In genomic region chr6:33313105-33313708, GRCh38 we compare ENCODE assay signal across 8 cellular contexts. TPM values are rescaled to one million over a fixed set of nuclear protein-coding genes. Genes with fewer than 3 reads are reported as not detected.
DNase-seq lines count a peak whose midpoint lies in the region; ATAC-seq, FAIRE-seq and TF ChIP-seq lines count a peak whose summit lies in the region.

No MANE protein-coding gene starts in this region.

- no peaks in the 10 kb centered on the region for H3K9me3 ChIP-seq in HepG2 (ENCODE audit: low read length)

- H4K20me1 ChIP-seq in HepG2 (ENCODE audit: insufficient read depth, low read length): peaks cover 3% of the 10 kb centered on the region; the same call in 1 of the 2 replicates

- peak overlapping the region; percentile 38 for H2AFZ ChIP-seq in HepG2 (ENCODE audit: low read length)

- DNase-seq in NCI-H82 (lab: John Stamatoyannopoulos, UW) (peak; percentile 48), NCI-H82 treated with DMSO at 0.1 percent for 48 hours (lab: John Stamatoyannopoulos, UW; ENCODE audit: unreplicated experiment) (no peak), LNCaP clone FGC (ENCODE audit: low read depth) (no peak), HepG2 (ENCODE audit: low spot score) (no peak)
- peak; percentile 71 for DNase-seq in stimulated activated CD8-positive, alpha-beta memory T cell treated with anti-CD3 and anti-CD28 coated beads, Interleukin-4, amount 100 ng/mL, for 48 hours

- TF ChIP-seq CTCF in LNCaP clone FGC (IDR thresholded peaks at IDR 0.05; ENCODE audit: control insufficient read depth, extremely low read depth, insufficient read depth): no peak
- TF ChIP-seq CTCF in WI38 (IDR thresholded peaks at IDR 0.05; ENCODE audit: low read depth, low read length): no peak
- 0 out of 2 replicates have a peak, but pooled peaks have one; percentile 26 for TF ChIP-seq CTCF in HepG2 (CRISPR knock-in tag; IDR thresholded peaks at IDR 0.05)

- POLR2A ChIA-PET in HepG2 (lab: Yijun Ruan, JAX): interaction anchor here (0.6 to 2.7 kb wide), 10 partner anchors 11 to 341 kb away, joined by 3 to 40 read pairs (median 9); partner anchors contain the start of genes CUTA, PFDN6, PHF1 and RGL2

- H3K79me2 ChIP-seq in HepG2 (ENCODE audit: insufficient read depth, low read length): peaks cover 20% of the 10 kb centered on the region

- TF ChIP-seq POLR2A in HepG2 (IDR thresholded peaks at IDR 0.05; ENCODE audit: insufficient read depth in 1 of 2, low read depth in 2 of 2, low read length in 2 of 2): no peak

- no peaks in the 10 kb centered on the region for H3K9me3 Mint-ChIP-seq in dendritic cell treated with granulocyte-macrophage colony-stimulating factor and Interleukin-4, amounts not matched to agents 40 ng/mL and 50 ng/mL, for 4 days

- H3K36me3 Mint-ChIP-seq in dendritic cell treated with granulocyte-macrophage colony-stimulating factor and Interleukin-4, amounts not matched to agents 40 ng/mL and 50 ng/mL, for 4 days (ENCODE audit: low read depth): peaks cover 94% of the 10 kb centered on the region

- in situ Hi-C loops in HepG2 (cut with HindIII; ENCODE audit: extremely low pct_ligation_motif_present, low pct_unique_long_range_greater_than_20kb): no loop called here

- no peak for TF ChIP-seq RAD21 in HepG2 (CRISPR knock-in tag; IDR thresholded peaks at IDR 0.05)

- peak overlapping the region; percentile 100 for H3K4me3 Mint-ChIP-seq in dendritic cell treated with granulocyte-macrophage colony-stimulating factor and Interleukin-4, amounts not matched to agents 40 ng/mL and 50 ng/mL, for 4 days

- H3K4me2 ChIP-seq in HepG2 (ENCODE audit: low read depth, low read length): peak overlapping the region; percentile 94

- no peaks in the 10 kb centered on the region; a peak in 1 of 5 replicates for H3K27me3 ChIP-seq in HepG2 (ENCODE audit: control insufficient read depth in 1 of 2, insufficient read depth in 2 of 2, low read length in 2 of 2)

- intact Hi-C loops in dendritic cell treated with granulocyte-macrophage colony-stimulating factor and Interleukin-4, amounts not matched to agents 40 ng/mL and 50 ng/mL, for 4 days (cut with micrococcal nuclease): loop anchor here (2.0 to 5.0 kb wide), 2 partner anchors 14 to 34 kb away; partner anchors contain the start of gene RGL2
- intact Hi-C loops in HepG2 (cut with micrococcal nuclease; ENCODE audit: unreplicated experiment): loop anchor here (5.0 kb wide), 1 partner anchor 41 kb away; the partner anchor contains the start of genes RPS18 and VPS52

- peak overlapping the region; percentile 76 for H3K4me3 ChIP-seq in LNCaP clone FGC (ENCODE audit: low read depth, low read length)
- H3K4me3 ChIP-seq in WI38 (ENCODE audit: low read depth, low read length): peak overlapping the region; percentile 87
- H3K4me3 ChIP-seq in HepG2 (replicated peaks in 1 of 3; ENCODE audit: insufficient read depth in 1 of 3, low read depth in 2 of 3, low read length in 3 of 3): peak overlapping the region; percentile 92 to 98 (median 98)

- peak overlapping the region; percentile 83 for H3K27ac ChIP-seq in HepG2 (ENCODE audit: extremely low read length, insufficient read depth, low read length)

- TF ChIP-seq EP300 in HepG2 (IDR thresholded peaks at IDR 0.05; ENCODE audit: low read depth in 2 of 2, low read length in 2 of 2) (no peak), HepG2 (CRISPR knock-in tag; IDR thresholded peaks at IDR 0.05; ENCODE audit: borderline replicate concordance) (no peak)

- no TSS peak for BruUV-seq in HepG2 (replicated peaks; lab: Mats Ljungman, UMichigan)

- no peaks in the 10 kb centered on the region for H3K27me3 Mint-ChIP-seq in dendritic cell treated with granulocyte-macrophage colony-stimulating factor and Interleukin-4, amounts not matched to agents 40 ng/mL and 50 ng/mL, for 4 days

- 0 out of 5 replicates have a peak, but pooled peaks cover 0 to 2% of the 10 kb centered on the region in 2 experiments for H3K36me3 ChIP-seq in HepG2 (replicated peaks in 1 of 2; ENCODE audit: control insufficient read depth in 1 of 2, insufficient read depth in 2 of 2, low read length in 2 of 2)

- CTCF ChIA-PET in HepG2 (lab: Yijun Ruan, JAX; ENCODE audit: low intra/inter-chr PET ratio, low total read pairs): no interaction called here

- ATAC-seq in HepG2 (peak; percentile 31), GM18861 (IDR thresholded peaks at IDR 0.05; ENCODE audit: unreplicated experiment) (no peak)

- peaks cover 25% of the 10 kb centered on the region for H3K4me1 ChIP-seq in HepG2 (ENCODE audit: insufficient read depth, low read length)

- FAIRE-seq in HepG2 (lab: Jason Lieb, UNC): no peak

- H3K27ac Mint-ChIP-seq in dendritic cell treated with granulocyte-macrophage colony-stimulating factor and Interleukin-4, amounts not matched to agents 40 ng/mL and 50 ng/mL, for 4 days: peak overlapping the region; percentile 98

- H3K4me1 Mint-ChIP-seq in dendritic cell treated with granulocyte-macrophage colony-stimulating factor and Interleukin-4, amounts not matched to agents 40 ng/mL and 50 ng/mL, for 4 days (ENCODE audit: low read depth): peaks cover 60% of the 10 kb centered on the region

- peak overlapping the region; percentile 92 for H3K9ac ChIP-seq in HepG2 (ENCODE audit: insufficient read depth, low read depth, low read length)

- 1% methylated on average over 33 of the region's 33 CpGs for WGBS in HepG2 (ENCODE audit: low lambda C conversion rate)

RNA-seq across cellular contexts. Expression of gene TAPBP, which starts 0.7 kb away (rescaled TPM):
- 16.4 and 32.3 TPM in 2 replicates for total RNA-seq in HepG2 (2016; rRNA removed; fragmentation: Illumina TruSeq; extraction: Trizol)
- 3.4 and 4.1 TPM in 2 replicates for total RNA-seq in HepG2 (2016; cell fraction: cytosol; rRNA removed; fragmentation: Illumina TruSeq; extraction: Trizol; ENCODE audit: low read depth)
- total RNA-seq in HepG2 (2016; cell fraction: insoluble cytoplasmic fraction; rRNA removed; fragmentation: Illumina TruSeq; extraction: Trizol): 13.6 and 35.0 TPM in 2 replicates
- 11.4 and 11.8 TPM in 2 replicates for total RNA-seq in HepG2 (2016; cell fraction: membrane; rRNA removed; fragmentation: Illumina TruSeq; extraction: Trizol)
- 44.6 and 52.1 TPM in 2 replicates for total RNA-seq in HepG2 (2016; cell fraction: nucleus; rRNA removed; fragmentation: Illumina TruSeq; extraction: Trizol)
- polyA plus RNA-seq in HepG2 (2011; rRNA removed): 27.4 and 34.1 TPM in 2 replicates
- polyA plus RNA-seq in HepG2 (2011; cell fraction: cytosol; rRNA removed): 14.8 and 18.3 TPM in 2 replicates
- polyA plus RNA-seq in HepG2 (2011; cell fraction: nucleus; rRNA removed): 62.2 and 64.2 TPM in 2 replicates
- 21.4 and 27.7 TPM in 2 replicates for polyA plus RNA-seq in HepG2 (2012)
- polyA plus RNA-seq in HepG2 (2016; cell fraction: cytosol; fragmentation: Illumina TruSeq; extraction: Trizol; ENCODE audit: low read depth): 3.1 and 3.4 TPM in 2 replicates
- 15.2 and 22.3 TPM in 2 replicates for polyA plus RNA-seq in HepG2 (2016; cell fraction: insoluble cytoplasmic fraction; fragmentation: Illumina TruSeq; extraction: Trizol; ENCODE audit: low read depth)
- polyA plus RNA-seq in HepG2 (2016; cell fraction: membrane; fragmentation: Illumina TruSeq; extraction: Trizol; ENCODE audit: low read depth): 9.3 and 9.6 TPM in 2 replicates
- 88.3 and 92.5 TPM in 2 replicates for polyA plus RNA-seq in HepG2 (2016; cell fraction: nucleus; fragmentation: Illumina TruSeq; extraction: Trizol; ENCODE audit: insufficient read depth, low read depth)
- polyA minus RNA-seq in HepG2 (2011; rRNA and poly(A)+ RNA removed; ENCODE audit: low replicate concordance): 44.2 and 51.1 TPM in 2 replicates
- 23.7 and 33.9 TPM in 2 replicates for polyA minus RNA-seq in HepG2 (2011; cell fraction: cytosol; rRNA and poly(A)+ RNA removed)
- 18.7 and 22.5 TPM in 2 replicates for polyA minus RNA-seq in HepG2 (2011; cell fraction: nucleus; rRNA and poly(A)+ RNA removed)

RNA-seq across cellular contexts. Expression of gene ZBTB22, which starts 4.3 kb away (rescaled TPM):
- total RNA-seq in HepG2 (2016; rRNA removed; fragmentation: Illumina TruSeq; extraction: Trizol): 6.6 and 8.0 TPM in 2 replicates
- total RNA-seq in HepG2 (2016; cell fraction: cytosol; rRNA removed; fragmentation: Illumina TruSeq; extraction: Trizol; ENCODE audit: low read depth): 2.3 and 2.6 TPM in 2 replicates
- total RNA-seq in HepG2 (2016; cell fraction: insoluble cytoplasmic fraction; rRNA removed; fragmentation: Illumina TruSeq; extraction: Trizol): 5.5 and 8.7 TPM in 2 replicates
- total RNA-seq in HepG2 (2016; cell fraction: membrane; rRNA removed; fragmentation: Illumina TruSeq; extraction: Trizol): 7.1 and 7.2 TPM in 2 replicates
- total RNA-seq in HepG2 (2016; cell fraction: nucleus; rRNA removed; fragmentation: Illumina TruSeq; extraction: Trizol): 5.7 and 6.4 TPM in 2 replicates
- polyA plus RNA-seq in HepG2 (2011; rRNA removed): 10.6 and 13.4 TPM in 2 replicates
- 8.3 and 11.3 TPM in 2 replicates for polyA plus RNA-seq in HepG2 (2011; cell fraction: cytosol; rRNA removed)
- 21.6 and 22.3 TPM in 2 replicates for polyA plus RNA-seq in HepG2 (2011; cell fraction: nucleus; rRNA removed)
- polyA plus RNA-seq in HepG2 (2012): 7.0 and 7.7 TPM in 2 replicates
- polyA plus RNA-seq in HepG2 (2016; cell fraction: cytosol; fragmentation: Illumina TruSeq; extraction: Trizol; ENCODE audit: low read depth): 1.6 and 1.7 TPM in 2 replicates
- polyA plus RNA-seq in HepG2 (2016; cell fraction: insoluble cytoplasmic fraction; fragmentation: Illumina TruSeq; extraction: Trizol; ENCODE audit: low read depth): 6.1 and 6.4 TPM in 2 replicates
- polyA plus RNA-seq in HepG2 (2016; cell fraction: membrane; fragmentation: Illumina TruSeq; extraction: Trizol; ENCODE audit: low read depth): 5.8 and 6.0 TPM in 2 replicates
- 12.9 TPM in 2 replicates for polyA plus RNA-seq in HepG2 (2016; cell fraction: nucleus; fragmentation: Illumina TruSeq; extraction: Trizol; ENCODE audit: insufficient read depth, low read depth)
- 17.5 and 28.0 TPM in 2 replicates for polyA minus RNA-seq in HepG2 (2011; rRNA and poly(A)+ RNA removed; ENCODE audit: low replicate concordance)
- polyA minus RNA-seq in HepG2 (2011; cell fraction: cytosol; rRNA and poly(A)+ RNA removed): 5.7 and 6.2 TPM in 2 replicates
- polyA minus RNA-seq in HepG2 (2011; cell fraction: nucleus; rRNA and poly(A)+ RNA removed): 7.8 and 9.8 TPM in 2 replicates

RNA-seq across cellular contexts. Expression of gene DAXX, which starts 9.6 kb away (rescaled TPM):
- total RNA-seq in HepG2 (2016; rRNA removed; fragmentation: Illumina TruSeq; extraction: Trizol): 48.9 and 49.4 TPM in 2 replicates
- total RNA-seq in HepG2 (2016; cell fraction: cytosol; rRNA removed; fragmentation: Illumina TruSeq; extraction: Trizol; ENCODE audit: low read depth): 9.4 and 11.8 TPM in 2 replicates
- total RNA-seq in HepG2 (2016; cell fraction: insoluble cytoplasmic fraction; rRNA removed; fragmentation: Illumina TruSeq; extraction: Trizol): 39.5 and 51.1 TPM in 2 replicates
- total RNA-seq in HepG2 (2016; cell fraction: membrane; rRNA removed; fragmentation: Illumina TruSeq; extraction: Trizol): 35.4 and 40.7 TPM in 2 replicates
- 28.1 and 35.0 TPM in 2 replicates for total RNA-seq in HepG2 (2016; cell fraction: nucleus; rRNA removed; fragmentation: Illumina TruSeq; extraction: Trizol)
- 21.5 and 21.8 TPM in 2 replicates for polyA plus RNA-seq in HepG2 (2011; rRNA removed)
- 8.9 and 9.8 TPM in 2 replicates for polyA plus RNA-seq in HepG2 (2011; cell fraction: cytosol; rRNA removed)
- polyA plus RNA-seq in HepG2 (2011; cell fraction: nucleus; rRNA removed): 37.6 and 42.8 TPM in 2 replicates
- polyA plus RNA-seq in HepG2 (2012): 28.0 and 40.6 TPM in 2 replicates
- polyA plus RNA-seq in HepG2 (2016; cell fraction: cytosol; fragmentation: Illumina TruSeq; extraction: Trizol; ENCODE audit: low read depth): 9.5 and 11.3 TPM in 2 replicates
- polyA plus RNA-seq in HepG2 (2016; cell fraction: insoluble cytoplasmic fraction; fragmentation: Illumina TruSeq; extraction: Trizol; ENCODE audit: low read depth): 46.2 and 62.5 TPM in 2 replicates
- polyA plus RNA-seq in HepG2 (2016; cell fraction: membrane; fragmentation: Illumina TruSeq; extraction: Trizol; ENCODE audit: low read depth): 27.7 and 31.8 TPM in 2 replicates
- 75.8 and 76.6 TPM in 2 replicates for polyA plus RNA-seq in HepG2 (2016; cell fraction: nucleus; fragmentation: Illumina TruSeq; extraction: Trizol; ENCODE audit: insufficient read depth, low read depth)
- polyA minus RNA-seq in HepG2 (2011; rRNA and poly(A)+ RNA removed; ENCODE audit: low replicate concordance): 15.6 and 16.1 TPM in 2 replicates
- polyA minus RNA-seq in HepG2 (2011; cell fraction: cytosol; rRNA and poly(A)+ RNA removed): 7.0 and 9.3 TPM in 2 replicates
- polyA minus RNA-seq in HepG2 (2011; cell fraction: nucleus; rRNA and poly(A)+ RNA removed): 10.8 and 15.5 TPM in 2 replicates

RNA-seq across cellular contexts. Expression of gene RGL2, which starts 14.5 kb away (rescaled TPM):
- 16.5 and 22.9 TPM in 2 replicates for total RNA-seq in HepG2 (2016; rRNA removed; fragmentation: Illumina TruSeq; extraction: Trizol)
- total RNA-seq in HepG2 (2016; cell fraction: cytosol; rRNA removed; fragmentation: Illumina TruSeq; extraction: Trizol; ENCODE audit: low read depth): 5.6 and 5.8 TPM in 2 replicates
- total RNA-seq in HepG2 (2016; cell fraction: insoluble cytoplasmic fraction; rRNA removed; fragmentation: Illumina TruSeq; extraction: Trizol): 14.4 and 22.0 TPM in 2 replicates
- 14.1 and 14.8 TPM in 2 replicates for total RNA-seq in HepG2 (2016; cell fraction: membrane; rRNA removed; fragmentation: Illumina TruSeq; extraction: Trizol)
- 21.1 and 24.8 TPM in 2 replicates for total RNA-seq in HepG2 (2016; cell fraction: nucleus; rRNA removed; fragmentation: Illumina TruSeq; extraction: Trizol)
- polyA plus RNA-seq in HepG2 (2011; rRNA removed): 47.4 and 55.8 TPM in 2 replicates
- polyA plus RNA-seq in HepG2 (2011; cell fraction: cytosol; rRNA removed): 24.1 and 32.5 TPM in 2 replicates
- 260 and 280 TPM in 2 replicates for polyA plus RNA-seq in HepG2 (2011; cell fraction: nucleus; rRNA removed)
- polyA plus RNA-seq in HepG2 (2012): 33.1 and 35.4 TPM in 2 replicates
- 4.2 and 4.6 TPM in 2 replicates for polyA plus RNA-seq in HepG2 (2016; cell fraction: cytosol; fragmentation: Illumina TruSeq; extraction: Trizol; ENCODE audit: low read depth)
- 12.1 and 14.6 TPM in 2 replicates for polyA plus RNA-seq in HepG2 (2016; cell fraction: insoluble cytoplasmic fraction; fragmentation: Illumina TruSeq; extraction: Trizol; ENCODE audit: low read depth)
- polyA plus RNA-seq in HepG2 (2016; cell fraction: membrane; fragmentation: Illumina TruSeq; extraction: Trizol; ENCODE audit: low read depth): 9.4 and 10.4 TPM in 2 replicates
- polyA plus RNA-seq in HepG2 (2016; cell fraction: nucleus; fragmentation: Illumina TruSeq; extraction: Trizol; ENCODE audit: insufficient read depth, low read depth): 53.5 and 54.5 TPM in 2 replicates
- polyA minus RNA-seq in HepG2 (2011; rRNA and poly(A)+ RNA removed; ENCODE audit: low replicate concordance): 47.5 and 84.0 TPM in 2 replicates
- 16.0 and 18.0 TPM in 2 replicates for polyA minus RNA-seq in HepG2 (2011; cell fraction: cytosol; rRNA and poly(A)+ RNA removed)
- polyA minus RNA-seq in HepG2 (2011; cell fraction: nucleus; rRNA and poly(A)+ RNA removed): 45.7 and 51.1 TPM in 2 replicates

RNA-seq across cellular contexts. Expression of gene PFDN6, which starts 23.8 kb away (rescaled TPM):
- total RNA-seq in HepG2 (2016; rRNA removed; fragmentation: Illumina TruSeq; extraction: Trizol): 87.0 and 118 TPM in 2 replicates
- 21.9 and 25.1 TPM in 2 replicates for total RNA-seq in HepG2 (2016; cell fraction: cytosol; rRNA removed; fragmentation: Illumina TruSeq; extraction: Trizol; ENCODE audit: low read depth)
- 97.0 and 123 TPM in 2 replicates for total RNA-seq in HepG2 (2016; cell fraction: insoluble cytoplasmic fraction; rRNA removed; fragmentation: Illumina TruSeq; extraction: Trizol)
- 19.5 and 24.7 TPM in 2 replicates for total RNA-seq in HepG2 (2016; cell fraction: membrane; rRNA removed; fragmentation: Illumina TruSeq; extraction: Trizol)
- total RNA-seq in HepG2 (2016; cell fraction: nucleus; rRNA removed; fragmentation: Illumina TruSeq; extraction: Trizol): 35.5 and 41.4 TPM in 2 replicates
- polyA plus RNA-seq in HepG2 (2011; rRNA removed): 75.5 and 92.2 TPM in 2 replicates
- polyA plus RNA-seq in HepG2 (2011; cell fraction: cytosol; rRNA removed): 41.4 and 48.4 TPM in 2 replicates
- 65.1 and 96.7 TPM in 2 replicates for polyA plus RNA-seq in HepG2 (2011; cell fraction: nucleus; rRNA removed)
- 78.6 and 94.5 TPM in 2 replicates for polyA plus RNA-seq in HepG2 (2012)
- polyA plus RNA-seq in HepG2 (2016; cell fraction: cytosol; fragmentation: Illumina TruSeq; extraction: Trizol; ENCODE audit: low read depth): 20.6 and 21.5 TPM in 2 replicates
- 142 and 148 TPM in 2 replicates for polyA plus RNA-seq in HepG2 (2016; cell fraction: insoluble cytoplasmic fraction; fragmentation: Illumina TruSeq; extraction: Trizol; ENCODE audit: low read depth)
- 20.0 and 22.3 TPM in 2 replicates for polyA plus RNA-seq in HepG2 (2016; cell fraction: membrane; fragmentation: Illumina TruSeq; extraction: Trizol; ENCODE audit: low read depth)
- polyA plus RNA-seq in HepG2 (2016; cell fraction: nucleus; fragmentation: Illumina TruSeq; extraction: Trizol; ENCODE audit: insufficient read depth, low read depth): 80.0 and 80.7 TPM in 2 replicates
- 11.7 and 27.1 TPM in 2 replicates for polyA minus RNA-seq in HepG2 (2011; rRNA and poly(A)+ RNA removed; ENCODE audit: low replicate concordance)
- 14.2 and 19.7 TPM in 2 replicates for polyA minus RNA-seq in HepG2 (2011; cell fraction: cytosol; rRNA and poly(A)+ RNA removed)
- polyA minus RNA-seq in HepG2 (2011; cell fraction: nucleus; rRNA and poly(A)+ RNA removed): 28.1 and 34.1 TPM in 2 replicates

Comparison
In these comparisons a context has a peak if more than half of its experiments do, and no peak if none do; other contexts are left out.
1. DNase-seq: peak in NCI-H82 (single experiment) and stimulated activated CD8-positive, alpha-beta memory T cell treated with anti-CD3 and anti-CD28 coated beads, Interleukin-4, amount 100 ng/mL, for 48 hours (single experiment); none in NCI-H82 treated with DMSO at 0.1 percent for 48 hours (single experiment), LNCaP clone FGC (single experiment) and HepG2 (single experiment).
2. Peak in every context shown above with its lines, with median percentiles within 50 percentile points of each other: H3K4me3 ChIP-seq.